In the genomic region with DNA sequence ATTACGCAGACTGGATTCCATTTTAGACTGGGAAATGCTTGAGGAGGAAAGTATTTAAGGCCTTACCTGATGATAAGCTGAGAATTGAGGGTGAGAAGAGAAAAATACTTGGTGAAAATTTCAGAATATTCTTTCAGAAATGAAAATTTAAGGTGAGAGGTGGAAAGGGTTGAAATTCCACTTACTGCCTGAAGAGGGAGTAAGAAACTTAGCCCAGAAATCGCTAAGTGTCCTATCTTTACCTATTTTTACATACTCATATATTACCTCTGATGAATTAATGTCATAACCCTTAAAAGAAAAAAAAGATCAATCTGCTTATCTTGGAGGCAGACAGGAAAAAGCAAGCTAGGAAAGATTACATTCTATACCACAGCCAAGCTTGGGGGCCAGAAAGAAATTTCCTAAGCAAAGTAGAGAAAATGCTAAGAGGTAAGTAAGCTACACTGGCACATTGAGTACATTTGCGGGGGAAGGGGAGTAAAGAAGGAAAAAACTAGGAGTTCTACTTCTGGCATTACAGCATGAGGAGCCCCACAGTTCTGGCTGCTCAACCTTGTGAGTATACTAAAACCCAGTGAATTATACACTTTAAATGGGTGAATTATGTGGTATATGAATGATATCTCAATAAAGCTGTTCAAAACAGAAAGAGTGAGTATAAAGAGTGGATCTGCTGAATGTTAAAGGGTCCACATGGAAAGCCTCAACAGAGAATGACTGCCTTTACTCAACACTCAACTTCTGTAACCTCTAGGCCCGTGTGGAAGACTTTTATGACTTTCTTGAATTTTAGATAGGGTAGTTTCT, we compare ENCODE assay signal across 8 cellular contexts. TPM values are rescaled to one million over a fixed set of nuclear protein-coding genes. Genes with fewer than 3 reads are reported as not detected.
DNase-seq lines count a peak whose midpoint lies in the region; ATAC-seq and TF ChIP-seq lines count a peak whose summit lies in the region.

No MANE protein-coding gene starts in this region.

- peaks cover 3% of the 10 kb centered on the region; the same call in 1 of the 2 replicates for H3K36me3 ChIP-seq in BJ (ENCODE audit: control insufficient read depth, insufficient read depth, low read length)

- no peaks in the 10 kb centered on the region for H3K27me3 ChIP-seq in BJ (ENCODE audit: control insufficient read depth, insufficient read depth, low read length)

- DNase-seq in BJ (ENCODE audit: low read depth) (no peak), HT-29 (ENCODE audit: low spot score) (peak; percentile 31), astrocyte of the hippocampus (ENCODE audit: low read depth, low spot score) (peak; percentile 29), lung microvascular endothelial cell (ENCODE audit: low read depth in 2 of 2) (peak; percentile 48 to 50)
- DNase-seq in stimulated activated CD4-positive, alpha-beta T cell treated with anti-CD3 and anti-CD28 coated beads, Interleukin-2, amount 100 ng/mL, for 24 hours: no peak
- no peak for DNase-seq in activated CD4-positive, CD25-positive, alpha-beta regulatory T cell treated with anti-CD3 and anti-CD28 coated beads, Interleukin-2, amount 50 U/mL, for 72 hours

- CTCF ChIA-PET in BJ (lab: Yijun Ruan, JAX): interaction anchor here (0.6 to 3.8 kb wide), 25 partner anchors 8 to 659 kb away, joined by 3 to 48 read pairs (median 4); partner anchors contain the start of genes GEN1 and MSGN1

- no peak overlapping the region for H3K4me3 ChIP-seq in BJ (ENCODE audit: low read depth, low read length)

- TF ChIP-seq CTCF in BJ (IDR thresholded peaks at IDR 0.05; ENCODE audit: insufficient read depth, low read depth, low read length): peak; percentile 76

- peak; percentile 75 for ATAC-seq in GM18511 (IDR thresholded peaks at IDR 0.05; ENCODE audit: unreplicated experiment)
- no peak for ATAC-seq in HG03469 (IDR thresholded peaks at IDR 0.05; ENCODE audit: unreplicated experiment)

- POLR2A ChIA-PET in BJ (lab: Charles Lee): no interaction called here

RNA-seq across cellular contexts. Expression of gene SMC6, which starts 33.8 kb away (rescaled TPM):
- 5.2 and 9.1 TPM in 2 replicates for polyA plus RNA-seq in BJ (2011; rRNA removed)
- polyA minus RNA-seq in BJ (2011; rRNA and poly(A)+ RNA removed): 3.5 and 5.2 TPM in 2 replicates
- total RNA-seq in HT-29 (2014; rRNA removed; shearing (Covaris generic)): 6.6 and 8.4 TPM in 2 replicates
- 10.9 and 12.4 TPM in 2 replicates for total RNA-seq in lung microvascular endothelial cell

RNA-seq across cellular contexts. Expression of gene GEN1, which starts 34.2 kb away (rescaled TPM):
- polyA plus RNA-seq in BJ (2011; rRNA removed): 7.6 and 13.4 TPM in 2 replicates
- polyA minus RNA-seq in BJ (2011; rRNA and poly(A)+ RNA removed): 11.1 and 15.0 TPM in 2 replicates
- total RNA-seq in HT-29 (2014; rRNA removed; shearing (Covaris generic)): 16.8 and 18.5 TPM in 2 replicates
- total RNA-seq in lung microvascular endothelial cell: 3.0 and 4.4 TPM in 2 replicates

Comparison
In these comparisons a context has a peak if more than half of its experiments do, and no peak if none do; other contexts are left out.
1. DNase-seq: peak in HT-29 (single experiment), astrocyte of the hippocampus (single experiment) and lung microvascular endothelial cell (2 of 2); none in BJ (single experiment), stimulated activated CD4-positive, alpha-beta T cell treated with anti-CD3 and anti-CD28 coated beads, Interleukin-2, amount 100 ng/mL, for 24 hours (0 of 2) and activated CD4-positive, CD25-positive, alpha-beta regulatory T cell treated with anti-CD3 and anti-CD28 coated beads, Interleukin-2, amount 50 U/mL, for 72 hours (single experiment).